In the genomic region with DNA sequence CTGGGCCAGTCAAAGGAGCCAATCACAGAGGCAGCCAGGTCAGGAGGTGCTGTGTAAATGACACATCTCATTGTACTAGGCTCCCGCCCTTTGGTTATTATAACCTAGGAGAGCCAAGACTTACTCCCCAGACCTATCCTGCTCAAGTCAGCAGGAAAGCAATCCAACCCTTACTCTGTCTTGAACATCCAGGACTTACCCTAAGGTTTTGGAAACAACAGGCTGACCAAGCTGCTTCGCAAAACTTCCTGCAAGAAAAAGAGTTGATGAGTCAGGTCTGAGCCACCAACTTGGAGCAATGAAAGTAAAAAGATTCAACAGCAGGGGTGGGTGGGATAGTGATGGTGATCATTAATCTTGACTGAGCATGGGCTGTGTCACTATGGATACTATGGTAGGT, we compare ENCODE assay signal across 11 cellular contexts.
A peak's percentile ranks its signal among the peaks of the same experiment; 100 is the strongest.
DNase-seq lines count a peak whose midpoint lies in the region; ATAC-seq and TF ChIP-seq lines count a peak whose summit lies in the region.
"Had no signal": no experiment of that assay in that cellular context is flagged by ENCODE, and none has a peak within 500 bp of the region (broad histone marks: within the 10 kb centered on the region; RNA-seq: fewer than 3 reads in every experiment).

No MANE protein-coding gene starts in this region.

- ATAC-seq in GM19395 (IDR thresholded peaks at IDR 0.05; ENCODE audit: unreplicated experiment): no peak
- ATAC-seq: right lobe of liver had no signal

- in situ Hi-C loops in transverse colon (cut with MboI; ENCODE audit: low pct_ligation_motif_present in 1 of 4, low pct_unique_long_range_greater_than_20kb in 1 of 4, low sequenced_read_pairs in 3 of 4): no loop called here

- H3K27me3 ChIP-seq in transverse colon (no peaks in the 10 kb centered on the region), prostate gland (replicated peaks; ENCODE audit: insufficient read depth) (no peaks in the 10 kb centered on the region)
- H3K27me3 ChIP-seq: right lobe of liver had no signal

- TF ChIP-seq CTCF in fibroblast of villous mesenchyme (IDR thresholded peaks at IDR 0.05; ENCODE audit: insufficient read depth, low read depth, low read length): no peak
- no peak for TF ChIP-seq CTCF in transverse colon (IDR thresholded peaks at IDR 0.05)
- no peak for TF ChIP-seq CTCF in prostate gland (IDR thresholded peaks at IDR 0.05)

- TF ChIP-seq POLR2A in transverse colon (IDR thresholded peaks at IDR 0.05): no peak
- TF ChIP-seq POLR2A in prostate gland (IDR thresholded peaks at IDR 0.05): no peak

- H3K36me3 ChIP-seq in transverse colon: no peaks in the 10 kb centered on the region
- no peaks in the 10 kb centered on the region for H3K36me3 ChIP-seq in prostate gland

- H3K27ac ChIP-seq in transverse colon (peak overlapping the region in 1 of 4 donors; percentile 52), prostate gland (no peak overlapping the region)
- H3K27ac ChIP-seq: right lobe of liver had no signal

- H3K9me3 ChIP-seq in transverse colon (no peaks in the 10 kb centered on the region), prostate gland (no peaks in the 10 kb centered on the region)
- H3K9me3 ChIP-seq: right lobe of liver had no signal

- H3K4me1 ChIP-seq in transverse colon: peaks cover 0 to 26% (median 14%) of the 10 kb centered on the region in 4 donors
- H3K4me1 ChIP-seq in prostate gland (replicated peaks): no peaks in the 10 kb centered on the region

- TF ChIP-seq EP300 in transverse colon (IDR thresholded peaks at IDR 0.05; ENCODE audit: low read depth): no peak

- no peak overlapping the region for H3K4me3 ChIP-seq in fibroblast of villous mesenchyme (ENCODE audit: low read depth, low read length)
- no peak overlapping the region for H3K4me3 ChIP-seq in transverse colon
- H3K4me3 ChIP-seq in prostate gland: no peak overlapping the region
- H3K4me3 ChIP-seq: right lobe of liver had no signal

- DNase-seq in HPDE6-E6E7 (ENCODE audit: extremely low spot score) (peak; percentile 45), amniotic stem cell (lab: John Stamatoyannopoulos, UW) (peak; percentile 37), fibroblast of villous mesenchyme (ENCODE audit: low read depth) (peak; percentile 51), transverse colon (peak; percentile 42), prostate gland (ENCODE audit: low spot score) (no peak), anterior cingulate cortex (lab: John Stamatoyannopoulos, UW) (no peak)
- DNase-seq: activated naive CD4-positive, alpha-beta T cell treated with anti-CD3 and anti-CD28 coated beads, Interleukin-2, amount 10 ng/mL, durations not matched to agents 7 days and 5 days; cortex of kidney; NCI-H526; right lobe of liver had no signal

- intact Hi-C loops in transverse colon (cut with DNase I; ENCODE audit: low total_unique reads) (no loop called here), prostate gland (cut with DNase I) (no loop called here)

- 72 to 86% methylated on average over 1 to 2 of the region's 2 CpGs for WGBS in transverse colon (ENCODE audit: low coverage in 1 of 2), 2 donors
- 77% methylated on average over 2 of the region's 2 CpGs for WGBS in prostate gland

Comparison
In these comparisons a context has a peak if more than half of its experiments do, and no peak if none do; other contexts are left out.
1. DNase-seq: peak in HPDE6-E6E7 (single experiment), amniotic stem cell (single experiment), fibroblast of villous mesenchyme (single experiment) and transverse colon (single experiment); none in prostate gland (single experiment) and anterior cingulate cortex (0 of 58).